In the genomic region with DNA sequence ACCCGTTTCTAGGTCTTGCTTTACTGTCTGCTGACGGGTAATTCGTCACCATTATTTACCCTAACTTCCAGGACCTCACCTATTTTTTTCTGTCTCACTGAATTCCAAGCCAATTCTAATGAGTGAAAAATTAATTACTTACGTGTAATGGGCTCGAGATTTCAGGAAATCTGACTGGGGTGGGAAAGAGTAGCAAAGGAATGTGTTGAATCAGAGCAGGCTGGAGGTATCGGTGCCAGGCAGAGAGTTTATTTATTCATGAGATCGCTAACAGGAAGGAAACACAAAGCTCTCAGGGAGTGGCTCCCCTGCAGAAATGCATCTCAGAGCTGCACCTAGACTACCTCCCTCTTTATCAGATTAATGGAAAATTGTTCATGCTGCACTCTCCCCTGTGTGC, we compare ENCODE assay signal across 11 cellular contexts. TPM values are rescaled to one million over a fixed set of nuclear protein-coding genes. Genes with fewer than 3 reads are reported as not detected.
DNase-seq lines count a peak whose midpoint lies in the region; ATAC-seq, FAIRE-seq and TF ChIP-seq lines count a peak whose summit lies in the region.
"Had no signal": no experiment of that assay in that cellular context is flagged by ENCODE, and none has a peak within 500 bp of the region (broad histone marks: within the 10 kb centered on the region; RNA-seq: fewer than 3 reads in every experiment).

No MANE protein-coding gene starts in this region.

- no peak overlapping the region for H3K27ac ChIP-seq in foreskin keratinocyte
- H3K27ac ChIP-seq: SJCRH30 had no signal

- no peak for TF ChIP-seq CTCF in foreskin keratinocyte (conservative IDR thresholded peaks at IDR 0.05)

- ATAC-seq in foreskin keratinocyte, result peak; percentile 6

- FAIRE-seq in RCC 7860 (lab: Jason Lieb, UNC), result no peak

- H3K27me3 ChIP-seq in foreskin keratinocyte, result no peaks in the 10 kb centered on the region
- H3K27me3 ChIP-seq: SJCRH30 had no signal

- H3K4me1 ChIP-seq in foreskin keratinocyte, result no peaks in the 10 kb centered on the region

- DNase-seq in EL (peak; percentile 30), NCI-H226 (peak; percentile 59), foreskin keratinocyte (peak in 1 of 2 donors; percentile 54), renal cortical epithelial cell (ENCODE audit: low read depth) (peak; percentile 95), midbrain (lab: John Stamatoyannopoulos, UW) (no peak), RCC 7860 (ENCODE audit: low spot score) (no peak), hepatic stellate cell (ENCODE audit: low spot score) (no peak), NCI-H774 (lab: John Stamatoyannopoulos, UW) (no peak)
- DNase-seq: activated CD8-positive, alpha-beta memory T cell treated with anti-CD3 and anti-CD28 coated beads for 24 hours; NCI-H1436 treated with DMSO at 0.1 percent for 48 hours; SJCRH30 had no signal

RNA-seq across cellular contexts. Expression of gene DIP2C, which starts 4.0 kb away (rescaled TPM):
- 4.7 and 5.0 TPM in 2 replicates for total RNA-seq in foreskin keratinocyte
- polyA plus RNA-seq in foreskin keratinocyte, result 1.2 and 1.3 TPM in 2 replicates
- 3.3 and 14.4 TPM in 2 replicates for total RNA-seq in renal cortical epithelial cell

Comparison
In these comparisons a context has a peak if more than half of its experiments do, and no peak if none do; other contexts are left out.
1. DNase-seq: peak in EL (single experiment), NCI-H226 (single experiment) and renal cortical epithelial cell (single experiment); none in midbrain (single experiment), RCC 7860 (single experiment), hepatic stellate cell (single experiment) and NCI-H774 (single experiment).